20 cellular contexts compared by ENCODE assay signal in the genomic region with DNA sequence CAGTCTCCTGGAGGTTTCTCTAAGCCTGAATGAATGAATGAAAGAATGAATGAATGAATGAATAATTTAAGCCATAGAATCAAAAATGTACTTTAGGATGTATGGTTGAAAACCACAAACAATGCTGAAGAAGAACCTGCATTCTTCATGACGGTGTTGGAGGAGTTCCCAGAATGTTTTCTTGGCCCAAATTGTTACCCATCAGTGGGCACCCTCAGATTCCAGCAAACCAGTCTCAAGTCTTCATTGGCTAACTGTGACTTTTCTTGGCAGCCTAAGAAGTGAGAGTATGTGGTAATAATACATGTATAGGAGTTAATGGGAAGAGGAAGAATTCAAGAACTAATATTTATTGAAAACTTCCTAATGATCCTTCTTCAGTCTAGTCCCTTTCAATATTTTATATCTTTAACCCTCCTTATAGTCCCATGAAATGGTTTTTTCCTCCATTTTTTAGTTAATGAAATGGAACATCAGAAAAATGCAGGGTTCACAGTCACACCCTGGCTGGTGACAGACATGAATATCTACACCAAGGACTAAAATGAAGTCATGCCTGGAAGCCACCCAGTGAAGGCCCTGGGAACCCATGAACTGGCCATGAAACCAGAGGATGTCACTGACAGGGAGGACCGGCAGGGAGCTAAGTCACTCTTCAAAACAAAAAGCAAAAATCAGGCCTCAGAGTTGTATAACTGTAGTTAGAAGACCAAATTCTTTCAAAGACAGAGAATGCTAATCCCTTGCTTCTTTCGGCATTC. TPM values are rescaled to one million over a fixed set of nuclear protein-coding genes. Genes with fewer than 3 reads are reported as not detected.
"Had no signal": no experiment of that assay in that cellular context is flagged by ENCODE, and none has a peak within 500 bp of the region (broad histone marks: within the 10 kb centered on the region; RNA-seq: fewer than 3 reads in every experiment).

No MANE protein-coding gene starts in this region.

RNA-seq across cellular contexts. Expression of a gene that starts 29.9 kb away (rescaled TPM):
- total RNA-seq: cerebellum; dorsolateral prefrontal cortex; foreskin keratinocyte; gastroesophageal sphincter; heart right ventricle; kidney epithelial cell; left ventricle myocardium superior; lower lobe of right lung; mesenteric fat pad; myocyte; naive thymus-derived CD8-positive, alpha-beta T cell; osteocyte; prostate gland; right cardiac atrium; sigmoid colon; spleen; thoracic aorta; tibial nerve; upper lobe of left lung had no signal
- polyA plus RNA-seq: esophagus; foreskin keratinocyte; heart right ventricle; naive thymus-derived CD8-positive, alpha-beta T cell; right cardiac atrium; sigmoid colon; spleen had no signal

RNA-seq across cellular contexts. Expression of a gene that starts 39.0 kb away (rescaled TPM):
- total RNA-seq: cerebellum; dorsolateral prefrontal cortex; foreskin keratinocyte; gastroesophageal sphincter; heart right ventricle; kidney epithelial cell; left ventricle myocardium superior; mesenteric fat pad; myocyte; naive thymus-derived CD8-positive, alpha-beta T cell; osteocyte; right cardiac atrium; sigmoid colon; spleen; thoracic aorta; tibial nerve had no signal
- polyA plus RNA-seq: foreskin keratinocyte; heart right ventricle; naive thymus-derived CD8-positive, alpha-beta T cell; right cardiac atrium; sigmoid colon; spleen had no signal
